Comparison of ENCODE assay signal across 18 cellular contexts in the genomic region with DNA sequence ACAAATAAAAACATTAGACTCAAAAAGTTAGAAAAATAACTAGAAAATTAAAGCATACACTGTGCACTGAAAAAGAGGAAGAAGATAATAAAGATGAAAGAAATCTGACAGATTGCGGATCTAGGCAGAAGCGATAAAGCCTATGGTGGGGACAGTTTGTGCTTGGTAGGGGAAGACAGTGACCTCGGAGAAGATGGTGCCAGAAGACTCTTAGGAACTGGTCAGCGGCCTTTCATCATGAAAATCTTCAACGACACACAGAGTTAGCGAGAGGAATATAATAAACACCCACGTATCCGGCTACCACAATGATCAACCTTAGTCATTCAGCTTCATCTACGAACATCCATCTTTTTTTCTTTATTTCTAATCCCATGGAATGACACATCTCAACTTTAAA.
DNase-seq lines count a peak whose midpoint lies in the region; ATAC-seq and TF ChIP-seq lines count a peak whose summit lies in the region.
"Had no signal": no experiment of that assay in that cellular context is flagged by ENCODE, and none has a peak within 500 bp of the region (broad histone marks: within the 10 kb centered on the region; RNA-seq: fewer than 3 reads in every experiment).

No MANE protein-coding gene starts in this region.

- peak overlapping the region; percentile 27 for H3K27ac Mint-ChIP-seq in activated naive CD4-positive, alpha-beta T cell treated with anti-CD3 and anti-CD28 coated beads, Interleukin-2, amount 50 U/mL, for 24 hours
- H3K27ac Mint-ChIP-seq in brain (peak overlapping the region in 3 of 5 experiments; percentile 15 to 91 (median 69)), nephron progenitor cell (peak overlapping the region; percentile 96)

- no peak for TF ChIP-seq EP300 in transverse colon (IDR thresholded peaks at IDR 0.05; ENCODE audit: low read depth)

- intact Hi-C loops in transverse colon (cut with DNase I; ENCODE audit: low total_unique reads): loop anchor here (5.0 to 10.0 kb wide), 2 partner anchors 92 to 174 kb away; no protein-coding TSS in a partner anchor

- no peak for ATAC-seq in GM21723 (IDR thresholded peaks at IDR 0.05; ENCODE audit: unreplicated experiment)
- no peak for ATAC-seq in GM21576 (IDR thresholded peaks at IDR 0.05; ENCODE audit: unreplicated experiment)
- ATAC-seq: K562, T-cell had no signal

- H3K4me3 ChIP-seq in transverse colon: no peak overlapping the region
- no peak overlapping the region for H3K4me3 ChIP-seq in brain microvascular endothelial cell (ENCODE audit: low read depth, low read length)
- H3K4me3 ChIP-seq: K562 had no signal

- 93 to 96% methylated on average over 5 to 9 of the region's 9 CpGs for WGBS in transverse colon (ENCODE audit: low coverage in 1 of 2), 2 donors

- no peaks in the 10 kb centered on the region for H3K27me3 Mint-ChIP-seq in activated naive CD4-positive, alpha-beta T cell treated with anti-CD3 and anti-CD28 coated beads, Interleukin-2, amount 50 U/mL, for 24 hours
- H3K27me3 Mint-ChIP-seq in brain (no peaks in the 10 kb centered on the region), nephron progenitor cell (ENCODE audit: low read depth, poor library complexity) (no peaks in the 10 kb centered on the region)
- H3K27me3 Mint-ChIP-seq: T-cell had no signal

- H3K27ac ChIP-seq in transverse colon (peak overlapping the region in 3 of 4 donors; percentile 78 to 88 (median 87)), brain microvascular endothelial cell (no peak overlapping the region)
- H3K27ac ChIP-seq: C4-2B had no signal

- no peaks in the 10 kb centered on the region for H3K9me3 Mint-ChIP-seq in activated naive CD4-positive, alpha-beta T cell treated with anti-CD3 and anti-CD28 coated beads, Interleukin-2, amount 50 U/mL, for 24 hours
- H3K9me3 Mint-ChIP-seq in brain: peaks cover 0 to 16% (median 11%) of the 10 kb centered on the region in 5 experiments
- peaks cover 23% of the 10 kb centered on the region for H3K9me3 Mint-ChIP-seq in nephron progenitor cell
- H3K9me3 Mint-ChIP-seq: T-cell had no signal

- H3K27me3 ChIP-seq in transverse colon (no peaks in the 10 kb centered on the region), brain microvascular endothelial cell (replicated peaks) (no peaks in the 10 kb centered on the region)

- no peak for TF ChIP-seq CTCF in brain (conservative IDR thresholded peaks at IDR 0.05)
- TF ChIP-seq CTCF in nephron progenitor cell (IDR thresholded peaks at IDR 0.05): no peak
- TF ChIP-seq CTCF in transverse colon (IDR thresholded peaks at IDR 0.05): no peak
- TF ChIP-seq CTCF in brain microvascular endothelial cell (IDR thresholded peaks at IDR 0.05; ENCODE audit: low read depth, low read length, missing control alignments): no peak

- H3K4me1 ChIP-seq in transverse colon: peaks cover 30 to 68% (median 50%) of the 10 kb centered on the region in 4 donors

- H3K9me3 ChIP-seq in transverse colon: peaks cover 0 to 3% of the 10 kb centered on the region in 2 donors

- peaks cover 89% of the 10 kb centered on the region for H3K4me1 Mint-ChIP-seq in activated naive CD4-positive, alpha-beta T cell treated with anti-CD3 and anti-CD28 coated beads, Interleukin-2, amount 50 U/mL, for 24 hours
- H3K4me1 Mint-ChIP-seq in brain: peaks cover 75% of the 10 kb centered on the region
- peaks cover 81% of the 10 kb centered on the region for H3K4me1 Mint-ChIP-seq in nephron progenitor cell

- TF ChIP-seq POLR2A in transverse colon (IDR thresholded peaks at IDR 0.05): no peak

- no peak for DNase-seq in activated naive CD4-positive, alpha-beta T cell (lab: John Stamatoyannopoulos, UW)
- DNase-seq in nephron progenitor cell: no peak
- DNase-seq in transverse colon: no peak
- no peak for DNase-seq in brain microvascular endothelial cell
- DNase-seq: activated CD4-positive, CD25-positive, alpha-beta regulatory T cell; activated CD8-positive, alpha-beta memory T cell treated with anti-CD3 and anti-CD28 coated beads for 24 hours; anterior cingulate cortex; DMS79 treated with DMSO at 0.1 percent for 48 hours; erythroblast; NCI-H1417 treated with DMSO at 0.1 percent for 48 hours; stimulated activated CD4-positive, alpha-beta T cell treated with anti-CD3 and anti-CD28 coated beads, Interleukin-4, amount 100 ng/mL, for 4 hours; T-cell had no signal

- peaks cover 1% of the 10 kb centered on the region for H3K36me3 Mint-ChIP-seq in activated naive CD4-positive, alpha-beta T cell treated with anti-CD3 and anti-CD28 coated beads, Interleukin-2, amount 50 U/mL, for 24 hours
- H3K36me3 Mint-ChIP-seq in brain (peaks cover 8% of the 10 kb centered on the region), nephron progenitor cell (ENCODE audit: low read depth) (peaks cover 13% of the 10 kb centered on the region)

- in situ Hi-C loops in transverse colon (cut with MboI; ENCODE audit: low pct_ligation_motif_present in 1 of 4, low pct_unique_long_range_greater_than_20kb in 1 of 4, low sequenced_read_pairs in 3 of 4) (no loop called here), brain microvascular endothelial cell (cut with HindIII; ENCODE audit: low pct_ligation_motif_present, low sequenced_read_pairs) (no loop called here)

- H3K4me3 Mint-ChIP-seq in activated naive CD4-positive, alpha-beta T cell treated with anti-CD3 and anti-CD28 coated beads, Interleukin-2, amount 50 U/mL, for 24 hours: no peak overlapping the region
- H3K4me3 Mint-ChIP-seq in brain (no peak overlapping the region), nephron progenitor cell (peak overlapping the region; percentile 16)

- H3K36me3 ChIP-seq in transverse colon (no peaks in the 10 kb centered on the region), brain microvascular endothelial cell (replicated peaks) (no peaks in the 10 kb centered on the region)

Comparison
In these comparisons a context has a peak if more than half of its experiments do, and no peak if none do; other contexts are left out.
1. H3K27ac Mint-ChIP-seq: peak in every context shown above with its lines; median percentile 96 in nephron progenitor cell; 69 in brain; 27 in activated naive CD4-positive, alpha-beta T cell treated with anti-CD3 and anti-CD28 coated beads, Interleukin-2, amount 50 U/mL, for 24 hours.